In the genomic region with DNA sequence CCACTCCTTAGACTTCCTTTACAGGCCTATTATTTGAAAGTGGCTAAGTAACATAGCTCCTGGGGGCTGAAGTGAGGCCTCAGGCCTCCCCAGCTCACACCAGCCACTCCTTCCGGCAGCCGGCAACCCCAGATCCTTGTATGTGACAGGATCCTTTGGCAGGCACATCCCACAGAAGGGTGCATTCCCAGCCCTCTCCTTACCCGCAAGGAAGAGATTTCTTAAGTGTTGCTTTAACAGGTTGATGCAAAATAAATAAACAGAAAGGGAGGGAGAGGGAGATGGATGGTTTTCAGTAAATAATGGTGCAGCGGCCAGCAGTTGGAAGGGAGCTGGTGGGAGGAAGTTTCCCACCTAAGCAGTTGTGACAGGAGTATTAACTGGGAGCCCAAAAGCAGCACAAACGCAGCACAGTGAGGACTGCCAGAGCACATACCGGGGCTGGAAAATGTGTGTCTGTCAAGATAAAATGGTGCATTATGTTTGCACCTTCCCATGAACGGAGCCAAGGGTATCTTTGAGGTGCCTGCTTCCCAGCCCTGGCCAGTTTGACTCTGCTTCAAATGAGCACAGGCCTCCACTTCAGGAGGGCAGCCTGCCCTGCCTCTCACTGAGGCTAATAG, we compare ENCODE assay signal across 11 cellular contexts. TPM values are rescaled to one million over a fixed set of nuclear protein-coding genes. Genes with fewer than 3 reads are reported as not detected.
DNase-seq lines count a peak whose midpoint lies in the region; ATAC-seq and TF ChIP-seq lines count a peak whose summit lies in the region.
"Had no signal": no experiment of that assay in that cellular context is flagged by ENCODE, and none has a peak within 500 bp of the region (broad histone marks: within the 10 kb centered on the region; RNA-seq: fewer than 3 reads in every experiment).

No MANE protein-coding gene starts in this region.

- intact Hi-C loops in Right ventricle myocardium superior (cut with DNase I) = no loop called here
- intact Hi-C loops in vagina (cut with DNase I) = no loop called here

- peaks cover 80% of the 10 kb centered on the region for H3K4me1 Mint-ChIP-seq in brain
- peaks cover 18 to 51% (median 37%) of the 10 kb centered on the region in 3 donors for H3K4me1 Mint-ChIP-seq in naive B cell

- ATAC-seq in Right ventricle myocardium superior (ENCODE audit: poor library complexity) = no peak
- ATAC-seq in naive B cell (ENCODE audit: low read depth in 2 of 2) = no peak
- no peak for ATAC-seq in GM19023 (IDR thresholded peaks at IDR 0.05; ENCODE audit: unreplicated experiment)

- no peaks in the 10 kb centered on the region for H3K27me3 ChIP-seq in right atrium auricular region
- H3K27me3 ChIP-seq in vagina = no peaks in the 10 kb centered on the region
- H3K27me3 ChIP-seq: SJCRH30 had no signal

- H3K27me3 Mint-ChIP-seq in brain = peaks cover 29% of the 10 kb centered on the region
- peaks cover 0 to 5% (median 0%) of the 10 kb centered on the region in 3 donors for H3K27me3 Mint-ChIP-seq in naive B cell

- no peak for TF ChIP-seq CTCF in right atrium auricular region (IDR thresholded peaks at IDR 0.05)
- no peak for TF ChIP-seq CTCF in brain (conservative IDR thresholded peaks at IDR 0.05)
- TF ChIP-seq CTCF in vagina (IDR thresholded peaks at IDR 0.05) = no peak

- DNase-seq in right atrium auricular region (ENCODE audit: low spot score) (no peak), Right ventricle myocardium superior (no peak), naive B cell (no peak), vagina (ENCODE audit: extremely low spot score in 2 of 2) (no peak), superior temporal gyrus (ENCODE audit: extremely low spot score) (no peak)
- DNase-seq in activated CD8-positive, alpha-beta memory T cell treated with anti-CD3 and anti-CD28 coated beads for 24 hours = no peak
- DNase-seq: activated CD4-positive, alpha-beta T cell treated with anti-CD3 and anti-CD28 coated beads, Interleukin-2, amount 50 U/mL, for 48 hours; NCI-H345; SJCRH30 had no signal

- H3K36me3 Mint-ChIP-seq in brain (peaks cover 39% of the 10 kb centered on the region), naive B cell (no peaks in the 10 kb centered on the region)

- H3K4me3 Mint-ChIP-seq in brain (peak overlapping the region in 2 of 5 experiments; percentile 16 to 38), naive B cell (peak overlapping the region in 4 of 8 donors; percentile 38 to 75 (median 61))

- H3K27ac Mint-ChIP-seq in brain (peak overlapping the region; percentile 3 to 90 (median 69)), naive B cell (peak overlapping the region; percentile 72 to 95 (median 90))

- peak overlapping the region; percentile 14 to 36 for H3K27ac ChIP-seq in right atrium auricular region
- peak overlapping the region; percentile 22 for H3K27ac ChIP-seq in vagina
- H3K27ac ChIP-seq: SJCRH30 had no signal

- H3K4me3 ChIP-seq in right atrium auricular region (no peak overlapping the region), vagina (no peak overlapping the region)
- H3K4me3 ChIP-seq: SJCRH30 had no signal

- H3K4me1 ChIP-seq in right atrium auricular region (peaks cover 0 to 8% of the 10 kb centered on the region in 2 donors), vagina (peaks cover 10% of the 10 kb centered on the region)

- no peak for TF ChIP-seq POLR2A in vagina (IDR thresholded peaks at IDR 0.05)

- no peaks in the 10 kb centered on the region for H3K9me3 ChIP-seq in right atrium auricular region
- no peaks in the 10 kb centered on the region for H3K9me3 ChIP-seq in vagina
- H3K9me3 ChIP-seq: SJCRH30 had no signal

- no peaks in the 10 kb centered on the region for H3K9me3 Mint-ChIP-seq in brain
- H3K9me3 Mint-ChIP-seq in naive B cell = no peaks in the 10 kb centered on the region

- no peaks in the 10 kb centered on the region for H3K36me3 ChIP-seq in right atrium auricular region
- H3K36me3 ChIP-seq in vagina = no peaks in the 10 kb centered on the region

RNA-seq across cellular contexts. Expression of a gene that starts 32.6 kb away (rescaled TPM):
- total RNA-seq in right atrium auricular region = 10 to 100 TPM in 1 of 2 donors, 1 to 10 TPM in 1; 7.1 to 10.9 TPM
- total RNA-seq in Right ventricle myocardium superior = 5.1 TPM
- polyA plus RNA-seq in brain (ENCODE audit: insufficient read depth, low read depth, low replicate concordance) = 10.2 TPM
- 1 to 10 TPM in 4 of 6 donors, under 1 TPM in 2; 0.49 to 7.6 (median 2.0) TPM for polyA plus RNA-seq in naive B cell (ENCODE audit: low read depth in 6 of 6)
- total RNA-seq in vagina = 65.6 TPM
